10 cellular contexts compared by ENCODE assay signal in the genomic region with DNA sequence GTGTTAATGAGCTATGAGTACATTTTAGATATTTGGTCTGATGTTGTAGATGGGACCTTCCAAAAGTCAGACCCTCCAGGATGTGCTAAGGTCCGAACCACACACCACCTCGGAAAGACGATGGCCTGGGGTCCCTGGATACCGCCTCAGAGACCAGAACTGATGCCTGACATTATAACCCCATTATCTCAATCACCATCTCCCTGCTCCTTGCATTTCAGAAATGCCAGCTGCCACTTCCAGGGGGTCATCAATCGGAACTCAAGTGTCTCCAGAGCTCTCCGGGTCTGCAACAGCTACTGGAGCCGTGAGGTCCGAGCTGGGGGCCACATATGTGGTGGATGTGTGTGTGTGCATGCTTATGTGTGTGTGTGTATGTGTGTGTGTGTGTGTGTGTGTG. TPM values are rescaled to one million over a fixed set of nuclear protein-coding genes. Genes with fewer than 3 reads are reported as not detected.
"Had no signal": no experiment of that assay in that cellular context is flagged by ENCODE, and none has a peak within 500 bp of the region (broad histone marks: within the 10 kb centered on the region; RNA-seq: fewer than 3 reads in every experiment).

No MANE protein-coding gene starts in this region.

- H3K4me2 ChIP-seq: GM23338 had no signal

- ATAC-seq: GM23338, HepG2 had no signal

- H2AFZ ChIP-seq: GM23338 had no signal

- H3K9me3 Mint-ChIP-seq: GM23338, H9, HFFc6, IgD-negative memory B cell had no signal

- H3K4me3 ChIP-seq: GM23338 had no signal

- H3K27ac ChIP-seq: HL-60 had no signal

- DNase-seq: H9, HCEC 1CT, HFFc6, KBM-7 had no signal

- H3K4me3 Mint-ChIP-seq: GM23338, H9, HFFc6, IgD-negative memory B cell had no signal

- H3K27ac Mint-ChIP-seq: GM23338, H9, HFFc6 had no signal

RNA-seq across cellular contexts. Expression of gene DUOX1, which starts 7.9 kb away (rescaled TPM):
- total RNA-seq: HepG2, HT1080 had no signal

RNA-seq across cellular contexts. Expression of gene DUOXA1, which starts 8.0 kb away (rescaled TPM):
- total RNA-seq: GM23338, H1, HepG2 had no signal
- polyA plus RNA-seq: GM23338, HepG2, IgD-negative memory B cell had no signal

RNA-seq across cellular contexts. Expression of gene DUOXA2, which starts 23.6 kb away (rescaled TPM):
- total RNA-seq: GM23338, H1, H9, HepG2, HFFc6, HT1080 had no signal
- polyA plus RNA-seq: GM23338, IgD-negative memory B cell had no signal

RNA-seq across cellular contexts. Expression of gene DUOX2, which starts 23.7 kb away (rescaled TPM):
- total RNA-seq: GM23338, H1, HepG2, HFFc6 had no signal
- polyA plus RNA-seq: GM23338, IgD-negative memory B cell had no signal
